In genomic region chr3:184361932-184362667, GRCh38 we compare ENCODE assay signal across 8 cellular contexts. TPM values are rescaled to one million over a fixed set of nuclear protein-coding genes. Genes with fewer than 3 reads are reported as not detected.
A peak's percentile ranks its signal among the peaks of the same experiment; 100 is the strongest.
DNase-seq lines count a peak whose midpoint lies in the region; ATAC-seq, FAIRE-seq and TF ChIP-seq lines count a peak whose summit lies in the region.

No MANE protein-coding gene starts in this region.

- peak overlapping the region; percentile 97 for H3K27ac Mint-ChIP-seq in activated CD8-positive, alpha-beta T cell treated with anti-CD3 and anti-CD28 coated beads, Interleukin-2, amount 10 ng/mL, durations not matched to agents 7 days and 5 days

- peak; percentile 38 for FAIRE-seq in endothelial cell of umbilical vein (lab: Jason Lieb, UNC)

- no peak for TF ChIP-seq POLR2A in endothelial cell of umbilical vein (IDR thresholded peaks at IDR 0.05; ENCODE audit: low read depth, low read length)

- H3K27ac ChIP-seq in endothelial cell of umbilical vein (ENCODE audit: insufficient read depth, low read depth, low read length): peak overlapping the region; percentile 86

- H3K79me2 ChIP-seq in endothelial cell of umbilical vein (ENCODE audit: control insufficient read depth, insufficient read depth, low read length): peaks cover 21% of the 10 kb centered on the region

- intact Hi-C loops in endothelial cell of umbilical vein (cut with micrococcal nuclease): loop anchor here (1.0 to 2.0 kb wide), 5 partner anchors 8 to 63 kb away; partner anchors contain the start of gene PSMD2

- H3K36me3 ChIP-seq in endothelial cell of umbilical vein (ENCODE audit: control insufficient read depth in 2 of 2, extremely low read depth in 1 of 2, insufficient read depth in 2 of 2, low read length in 2 of 2) (peaks cover 2 to 6% of the 10 kb centered on the region in 2 experiments), mucosa of stomach (ENCODE audit: control insufficient read depth, insufficient read depth, low read length) (no peaks in the 10 kb centered on the region)

- peaks cover 30% of the 10 kb centered on the region for H3K4me1 Mint-ChIP-seq in activated CD8-positive, alpha-beta T cell treated with anti-CD3 and anti-CD28 coated beads, Interleukin-2, amount 10 ng/mL, durations not matched to agents 7 days and 5 days (ENCODE audit: low read depth)

- no peaks in the 10 kb centered on the region for H3K9me1 ChIP-seq in endothelial cell of umbilical vein (replicated peaks; ENCODE audit: control insufficient read depth, extremely low read depth, insufficient read depth, low read length)

- peak; percentile 67 for DNase-seq in G401 (ENCODE audit: low spot score)
- DNase-seq in NCI-H2227 (lab: John Stamatoyannopoulos, UW; ENCODE audit: unreplicated experiment): peak; percentile 82
- DNase-seq in activated CD8-positive, alpha-beta T cell treated with anti-CD3 and anti-CD28 coated beads, Interleukin-2, amount 10 ng/mL, durations not matched to agents 7 days and 5 days: peak; percentile 60
- no peak for DNase-seq in endothelial cell of umbilical vein (ENCODE audit: low read depth, low spot score)
- peak; percentile 63 for DNase-seq in stimulated activated naive CD8-positive, alpha-beta T cell treated with anti-CD3 and anti-CD28 coated beads, Interleukin-15, Interleukin-2, amounts not matched to agents 100 U/mL and 50 U/mL, for 24 hours
- no peak for DNase-seq in ecto neural progenitor cell (ENCODE audit: low spot score)

- no peaks in the 10 kb centered on the region for H3K9me3 Mint-ChIP-seq in activated CD8-positive, alpha-beta T cell treated with anti-CD3 and anti-CD28 coated beads, Interleukin-2, amount 10 ng/mL, durations not matched to agents 7 days and 5 days (ENCODE audit: insufficient read depth)

- ATAC-seq in HG02571 (IDR thresholded peaks at IDR 0.05; ENCODE audit: unreplicated experiment): peak; percentile 11
- ATAC-seq in activated CD8-positive, alpha-beta T cell treated with anti-CD3 and anti-CD28 coated beads, Interleukin-2, amount 10 ng/mL, durations not matched to agents 7 days and 5 days: peak; percentile 24
- peak; percentile 11 for ATAC-seq in stimulated activated naive CD8-positive, alpha-beta T cell treated with anti-CD3 and anti-CD28 coated beads, Interleukin-15, Interleukin-2, amounts not matched to agents 100 U/mL and 50 U/mL, for 24 hours

- POLR2A ChIA-PET in activated CD8-positive, alpha-beta T cell treated with anti-CD3 and anti-CD28 coated beads, Interleukin-2, amount 10 ng/mL, durations not matched to agents 7 days and 5 days (lab: Charles Lee): interaction anchor here (0.7 to 1.5 kb wide), 5 partner anchors 9 to 415 kb away, joined by 3 to 5 read pairs (median 3); no protein-coding TSS in a partner anchor
- POLR2A ChIA-PET in endothelial cell of umbilical vein (lab: Charles Lee): interaction anchor here (0.6 to 0.8 kb wide), 3 partner anchors 25 to 47 kb away, joined by 3 to 7 read pairs (median 3); partner anchors contain the start of gene FAM131A

- CTCF ChIA-PET in activated CD8-positive, alpha-beta T cell treated with anti-CD3 and anti-CD28 coated beads, Interleukin-2, amount 10 ng/mL, durations not matched to agents 7 days and 5 days (lab: Charles Lee): interaction anchor here (0.6 to 1.7 kb wide), 5 partner anchors 8 to 344 kb away, joined by 3 to 6 read pairs (median 3); partner anchors contain the start of gene ABCC5
- CTCF ChIA-PET in endothelial cell of umbilical vein (lab: Charles Lee): interaction anchor here (0.7 to 2.9 kb wide), 11 partner anchors 9 to 179 kb away, joined by 3 to 17 read pairs (median 4); no protein-coding TSS in a partner anchor

- no peaks in the 10 kb centered on the region for H4K20me1 ChIP-seq in endothelial cell of umbilical vein (replicated peaks; ENCODE audit: control insufficient read depth, extremely low read depth, insufficient read depth, low read length)

- no TSS peak for BruUV-seq in endothelial cell of umbilical vein (replicated peaks; lab: Mats Ljungman, UMichigan)

- H3K27me3 Mint-ChIP-seq in activated CD8-positive, alpha-beta T cell treated with anti-CD3 and anti-CD28 coated beads, Interleukin-2, amount 10 ng/mL, durations not matched to agents 7 days and 5 days (ENCODE audit: low read depth): no peaks in the 10 kb centered on the region

- H3K4me1 ChIP-seq in endothelial cell of umbilical vein (ENCODE audit: control insufficient read depth, extremely low read depth, insufficient read depth, low read length) (peaks cover 14% of the 10 kb centered on the region), mucosa of stomach (ENCODE audit: control insufficient read depth, insufficient read depth, low read length) (peaks cover 30% of the 10 kb centered on the region)

- peak overlapping the region; percentile 40 for H3K4me2 ChIP-seq in endothelial cell of umbilical vein (ENCODE audit: insufficient read depth, low read length)

- dilution Hi-C loops in endothelial cell of umbilical vein (cut with MboI; ENCODE audit: extremely low pct_ligation_motif_present, low sequenced_read_pairs): no loop called here

- peaks cover 25% of the 10 kb centered on the region for H3K36me3 Mint-ChIP-seq in activated CD8-positive, alpha-beta T cell treated with anti-CD3 and anti-CD28 coated beads, Interleukin-2, amount 10 ng/mL, durations not matched to agents 7 days and 5 days (ENCODE audit: low read depth)

- TF ChIP-seq CTCF in endothelial cell of umbilical vein (IDR thresholded peaks at IDR 0.05; ENCODE audit: extremely low read depth in 1 of 2, insufficient read depth in 1 of 2, low read depth in 1 of 2, low read length in 2 of 2): no peak

- peak overlapping the region; percentile 90 for H3K9ac ChIP-seq in endothelial cell of umbilical vein (replicated peaks; ENCODE audit: extremely low read depth, insufficient read depth, low read length)
- H3K9ac ChIP-seq in mucosa of stomach (ENCODE audit: low read length): peak overlapping the region; percentile 97

- no peaks in the 10 kb centered on the region for H3K9me3 ChIP-seq in endothelial cell of umbilical vein (replicated peaks; ENCODE audit: control insufficient read depth, insufficient read depth, low read length)
- no peaks in the 10 kb centered on the region for H3K9me3 ChIP-seq in mucosa of stomach (ENCODE audit: control insufficient read depth, low read length)

- in situ Hi-C loops in G401 (cut with HindIII; ENCODE audit: low sequenced_read_pairs): no loop called here

- H3K27me3 ChIP-seq in endothelial cell of umbilical vein (ENCODE audit: control insufficient read depth in 2 of 2, insufficient read depth in 2 of 2, low read length in 2 of 2) (no peaks in the 10 kb centered on the region), mucosa of stomach (ENCODE audit: control insufficient read depth, insufficient read depth, low read length) (no peaks in the 10 kb centered on the region)

- peak overlapping the region; percentile 18 for H2AFZ ChIP-seq in endothelial cell of umbilical vein (ENCODE audit: low read depth, low read length)

- H3K4me3 Mint-ChIP-seq in activated CD8-positive, alpha-beta T cell treated with anti-CD3 and anti-CD28 coated beads, Interleukin-2, amount 10 ng/mL, durations not matched to agents 7 days and 5 days: peak overlapping the region; percentile 93

- H3K4me3 ChIP-seq in endothelial cell of umbilical vein (replicated peaks in 1 of 3; ENCODE audit: insufficient read depth in 1 of 3, low read depth in 1 of 3, low read length in 3 of 3): peak overlapping the region; percentile 38 to 87 (median 59)
- peak overlapping the region; percentile 91 for H3K4me3 ChIP-seq in mucosa of stomach (ENCODE audit: low read length)

RNA-seq across cellular contexts. Expression of gene POLR2H, which starts 0.6 kb away (rescaled TPM):
- 136 and 144 TPM in 2 replicates for total RNA-seq in G401 (2014; rRNA removed; shearing (Covaris generic))
- total RNA-seq in activated CD8-positive, alpha-beta T cell treated with anti-CD3 and anti-CD28 coated beads, Interleukin-2, amount 10 ng/mL, durations not matched to agents 7 days and 5 days: 100 to 1,000 TPM; 101 to 103 TPM
- total RNA-seq in endothelial cell of umbilical vein: 80.5 and 89.0 TPM in 2 replicates
- polyA plus RNA-seq in endothelial cell of umbilical vein: 169 and 276 TPM in 2 replicates
- 135 and 171 TPM in 2 replicates for polyA plus RNA-seq in endothelial cell of umbilical vein (2011; cell fraction: cytosol; rRNA removed)
- 245 and 329 TPM in 2 replicates for polyA plus RNA-seq in endothelial cell of umbilical vein (2011; cell fraction: nucleus; rRNA removed)
- polyA plus RNA-seq in endothelial cell of umbilical vein (2012): 80.0 and 100 TPM in 2 replicates
- 64.5 and 78.7 TPM in 2 replicates for polyA minus RNA-seq in endothelial cell of umbilical vein
- 81.4 TPM for polyA minus RNA-seq in endothelial cell of umbilical vein (2011; cell fraction: cytosol; rRNA and poly(A)+ RNA removed)
- 50.5 and 52.0 TPM in 2 replicates for polyA minus RNA-seq in endothelial cell of umbilical vein (2011; cell fraction: nucleus; rRNA and poly(A)+ RNA removed)

RNA-seq across cellular contexts. Expression of gene CLCN2, which starts 0.7 kb away (rescaled TPM):
- 6.7 and 10.7 TPM in 2 replicates for total RNA-seq in G401 (2014; rRNA removed; shearing (Covaris generic))
- total RNA-seq in activated CD8-positive, alpha-beta T cell treated with anti-CD3 and anti-CD28 coated beads, Interleukin-2, amount 10 ng/mL, durations not matched to agents 7 days and 5 days: 1 to 10 TPM; 4.7 to 4.8 TPM
- 6.5 and 9.9 TPM in 2 replicates for total RNA-seq in endothelial cell of umbilical vein
- polyA plus RNA-seq in endothelial cell of umbilical vein: 3.5 and 4.9 TPM in 2 replicates
- polyA plus RNA-seq in endothelial cell of umbilical vein (2011; cell fraction: cytosol; rRNA removed): 2.6 TPM in 2 replicates
- 15.3 and 20.5 TPM in 2 replicates for polyA plus RNA-seq in endothelial cell of umbilical vein (2011; cell fraction: nucleus; rRNA removed)
- 2.4 and 2.8 TPM in 2 replicates for polyA plus RNA-seq in endothelial cell of umbilical vein (2012)
- polyA minus RNA-seq in endothelial cell of umbilical vein: 7.2 and 8.3 TPM in 2 replicates
- 5.6 TPM for polyA minus RNA-seq in endothelial cell of umbilical vein (2011; cell fraction: cytosol; rRNA and poly(A)+ RNA removed)
- polyA minus RNA-seq in endothelial cell of umbilical vein (2011; cell fraction: nucleus; rRNA and poly(A)+ RNA removed): 10.1 and 10.5 TPM in 2 replicates

RNA-seq across cellular contexts. Expression of gene THPO, which starts 15.9 kb away (rescaled TPM):
- 0.12 and 0.20 TPM in 2 replicates for total RNA-seq in G401 (2014; rRNA removed; shearing (Covaris generic))
- not detected for total RNA-seq in activated CD8-positive, alpha-beta T cell treated with anti-CD3 and anti-CD28 coated beads, Interleukin-2, amount 10 ng/mL, durations not matched to agents 7 days and 5 days
- not detected in 2 replicates for total RNA-seq in endothelial cell of umbilical vein
- polyA plus RNA-seq in endothelial cell of umbilical vein: 0.08 and 0.10 TPM in 2 replicates
- polyA plus RNA-seq in endothelial cell of umbilical vein (2011; cell fraction: cytosol; rRNA removed): 0.04 TPM in 1 of 2 replicates, not detected in the other
- polyA plus RNA-seq in endothelial cell of umbilical vein (2011; cell fraction: nucleus; rRNA removed): 0.13 and 0.17 TPM in 2 replicates
- 0.22 TPM in 1 of 2 replicates, not detected in the other for polyA plus RNA-seq in endothelial cell of umbilical vein (2012)
- polyA minus RNA-seq in endothelial cell of umbilical vein: not detected in 2 replicates
- polyA minus RNA-seq in endothelial cell of umbilical vein (2011; cell fraction: cytosol; rRNA and poly(A)+ RNA removed): not detected
- not detected in 2 replicates for polyA minus RNA-seq in endothelial cell of umbilical vein (2011; cell fraction: nucleus; rRNA and poly(A)+ RNA removed)

RNA-seq across cellular contexts. Expression of gene CHRD, which starts 17.8 kb away (rescaled TPM):
- total RNA-seq in G401 (2014; rRNA removed; shearing (Covaris generic)): 1.4 and 1.8 TPM in 2 replicates
- not detected for total RNA-seq in activated CD8-positive, alpha-beta T cell treated with anti-CD3 and anti-CD28 coated beads, Interleukin-2, amount 10 ng/mL, durations not matched to agents 7 days and 5 days
- 0.40 and 0.53 TPM in 2 replicates for total RNA-seq in endothelial cell of umbilical vein
- polyA plus RNA-seq in endothelial cell of umbilical vein: 0.27 and 0.54 TPM in 2 replicates
- polyA plus RNA-seq in endothelial cell of umbilical vein (2011; cell fraction: cytosol; rRNA removed): 0.04 and 0.14 TPM in 2 replicates
- polyA plus RNA-seq in endothelial cell of umbilical vein (2011; cell fraction: nucleus; rRNA removed): 0.98 and 1.0 TPM in 2 replicates
- polyA plus RNA-seq in endothelial cell of umbilical vein (2012): 0.13 and 0.50 TPM in 2 replicates
- polyA minus RNA-seq in endothelial cell of umbilical vein: 0.05 and 0.28 TPM in 2 replicates
- polyA minus RNA-seq in endothelial cell of umbilical vein (2011; cell fraction: cytosol; rRNA and poly(A)+ RNA removed): not detected
- 0.10 and 0.67 TPM in 2 replicates for polyA minus RNA-seq in endothelial cell of umbilical vein (2011; cell fraction: nucleus; rRNA and poly(A)+ RNA removed)

RNA-seq across cellular contexts. Expression of gene FAM131A, which starts 24.7 kb away (rescaled TPM):
- total RNA-seq in G401 (2014; rRNA removed; shearing (Covaris generic)): 20.7 and 31.2 TPM in 2 replicates
- 1 to 10 TPM; 3.1 to 3.2 TPM for total RNA-seq in activated CD8-positive, alpha-beta T cell treated with anti-CD3 and anti-CD28 coated beads, Interleukin-2, amount 10 ng/mL, durations not matched to agents 7 days and 5 days
- 19.9 and 26.8 TPM in 2 replicates for total RNA-seq in endothelial cell of umbilical vein
- 29.9 and 34.1 TPM in 2 replicates for polyA plus RNA-seq in endothelial cell of umbilical vein
- 22.5 and 34.2 TPM in 2 replicates for polyA plus RNA-seq in endothelial cell of umbilical vein (2011; cell fraction: cytosol; rRNA removed)
- polyA plus RNA-seq in endothelial cell of umbilical vein (2011; cell fraction: nucleus; rRNA removed): 27.8 and 36.3 TPM in 2 replicates
- 15.8 and 22.6 TPM in 2 replicates for polyA plus RNA-seq in endothelial cell of umbilical vein (2012)
- 19.1 and 21.9 TPM in 2 replicates for polyA minus RNA-seq in endothelial cell of umbilical vein
- 10.8 TPM for polyA minus RNA-seq in endothelial cell of umbilical vein (2011; cell fraction: cytosol; rRNA and poly(A)+ RNA removed)
- 12.3 and 12.8 TPM in 2 replicates for polyA minus RNA-seq in endothelial cell of umbilical vein (2011; cell fraction: nucleus; rRNA and poly(A)+ RNA removed)

Comparison
In these comparisons a context has a peak if more than half of its experiments do, and no peak if none do; other contexts are left out.
1. DNase-seq: peak in G401 (single experiment), NCI-H2227 (single experiment), activated CD8-positive, alpha-beta T cell treated with anti-CD3 and anti-CD28 coated beads, Interleukin-2, amount 10 ng/mL, durations not matched to agents 7 days and 5 days (single experiment) and stimulated activated naive CD8-positive, alpha-beta T cell treated with anti-CD3 and anti-CD28 coated beads, Interleukin-15, Interleukin-2, amounts not matched to agents 100 U/mL and 50 U/mL, for 24 hours (single experiment); none in endothelial cell of umbilical vein (single experiment) and ecto neural progenitor cell (single experiment).
2. Peak in every context shown above with its lines, with median percentiles within 50 percentile points of each other: ATAC-seq.